ENCODE assay signal across 9 cellular contexts in the genomic region with DNA sequence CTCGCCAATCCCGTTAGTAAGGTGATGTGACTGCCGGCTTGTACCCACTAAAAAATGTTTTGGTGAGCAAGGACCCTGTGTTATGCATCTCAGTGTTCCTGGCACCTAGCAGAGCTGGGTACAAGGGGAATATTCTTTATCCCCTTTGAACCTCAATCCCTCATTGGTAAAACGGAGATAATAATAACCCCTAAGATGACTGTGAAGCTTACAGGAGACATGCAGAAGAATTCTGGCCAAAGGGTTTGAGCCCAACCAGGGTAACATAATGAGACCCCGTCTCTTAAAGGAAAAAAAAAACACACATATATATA. TPM values are rescaled to one million over a fixed set of nuclear protein-coding genes. Genes with fewer than 3 reads are reported as not detected.
DNase-seq lines count a peak whose midpoint lies in the region; ATAC-seq and TF ChIP-seq lines count a peak whose summit lies in the region.
"Had no signal": no experiment of that assay in that cellular context is flagged by ENCODE, and none has a peak within 500 bp of the region (broad histone marks: within the 10 kb centered on the region; RNA-seq: fewer than 3 reads in every experiment).

No MANE protein-coding gene starts in this region.

- no peaks in the 10 kb centered on the region for H3K9me2 ChIP-seq in DOHH2 (replicated peaks; ENCODE audit: control insufficient read depth, low read length)

- H3K27ac ChIP-seq in DOHH2 (ENCODE audit: low read depth, low read length) (peak overlapping the region; percentile 100), esophagus (ENCODE audit: low read depth in 2 of 2, low read length in 1 of 2) (peak overlapping the region in 1 of 2 donors; percentile 73), trophoblast cell (ENCODE audit: low read depth, low read length) (no peak overlapping the region)

- H3K79me2 ChIP-seq in DOHH2 (ENCODE audit: control insufficient read depth, low read length) (peaks cover 73% of the 10 kb centered on the region), trophoblast cell (ENCODE audit: control insufficient read depth, insufficient read depth, low read length, poor library complexity) (peaks cover 16% of the 10 kb centered on the region)

- peak overlapping the region; percentile 7 for H4K8ac ChIP-seq in trophoblast cell (ENCODE audit: low read depth, low read length)

- peak overlapping the region; percentile 70 for H4K12ac ChIP-seq in trophoblast cell (ENCODE audit: low read depth, low read length)

- no peak overlapping the region for H3K9ac ChIP-seq in trophoblast cell (ENCODE audit: low read length)

- H3K23ac ChIP-seq in trophoblast cell (ENCODE audit: low read length), result no peak overlapping the region

- H2BK5ac ChIP-seq in trophoblast cell (ENCODE audit: low read depth, low read length, poor library complexity), result no peak overlapping the region

- no peak overlapping the region for H2AK5ac ChIP-seq in trophoblast cell (ENCODE audit: low read length)

- H3K4me1 ChIP-seq in DOHH2 (ENCODE audit: control insufficient read depth, low read length), result peaks cover 68% of the 10 kb centered on the region
- H3K4me1 ChIP-seq in esophagus (ENCODE audit: control insufficient read depth in 2 of 2, insufficient read depth in 2 of 2, low read length in 1 of 2), result peaks cover 3 to 20% of the 10 kb centered on the region in 2 donors
- H3K4me1 ChIP-seq in trophoblast cell (ENCODE audit: control insufficient read depth in 1 of 2, insufficient read depth in 2 of 2, low read length in 2 of 2), result peaks cover 14 to 32% of the 10 kb centered on the region in 2 experiments

- H3K14ac ChIP-seq in trophoblast cell (ENCODE audit: low read length), result no peak overlapping the region

- no peak for TF ChIP-seq CTCF in DOHH2 (IDR thresholded peaks at IDR 0.05; ENCODE audit: low read depth, low read length, poor library complexity, severe bottlenecking)

- peaks cover 36% of the 10 kb centered on the region for H4K20me1 ChIP-seq in DOHH2 (ENCODE audit: control insufficient read depth, insufficient read depth, low read depth, low read length)

- peaks cover 8% of the 10 kb centered on the region for H3K79me1 ChIP-seq in trophoblast cell (ENCODE audit: low read length)

- peaks cover 49% of the 10 kb centered on the region for H3F3A ChIP-seq in DOHH2 (ENCODE audit: control insufficient read depth, insufficient read depth)

- H2BK120ac ChIP-seq in trophoblast cell (ENCODE audit: insufficient read depth, low read length, poor library complexity), result no peak overlapping the region

- DNase-seq in RKO (ENCODE audit: low spot score), result peak; percentile 11
- DNase-seq in trophoblast cell, result no peak
- DNase-seq in NCI-H2029 (lab: John Stamatoyannopoulos, UW), result no peak
- no peak for DNase-seq in amniotic stem cell (lab: John Stamatoyannopoulos, UW)
- DNase-seq: activated CD4-positive, CD25-positive, alpha-beta regulatory T cell had no signal

- peak overlapping the region; percentile 74 for H3K18ac ChIP-seq in trophoblast cell (ENCODE audit: low read length)

- peaks cover 60% of the 10 kb centered on the region for H3K36me3 ChIP-seq in DOHH2 (ENCODE audit: control insufficient read depth, low read length)
- no peaks in the 10 kb centered on the region for H3K36me3 ChIP-seq in esophagus (ENCODE audit: control insufficient read depth in 2 of 2, insufficient read depth in 2 of 2, low read length in 1 of 2)
- H3K36me3 ChIP-seq in trophoblast cell (ENCODE audit: control insufficient read depth in 1 of 2, insufficient read depth in 2 of 2, low read length in 2 of 2), result no peaks in the 10 kb centered on the region

- H4K91ac ChIP-seq in trophoblast cell (ENCODE audit: low read depth, low read length), result no peak overlapping the region

- H3K4me3 ChIP-seq in DOHH2 (ENCODE audit: low read length), result peak overlapping the region; percentile 88
- H3K4me3 ChIP-seq in esophagus (ENCODE audit: low read depth in 1 of 2, low read length in 2 of 2), result peak overlapping the region; percentile 40 to 76
- H3K4me3 ChIP-seq in trophoblast cell (ENCODE audit: low read depth, low read length), result peak overlapping the region; percentile 55

- H3K9me3 ChIP-seq in DOHH2 (ENCODE audit: control insufficient read depth, insufficient read depth, low read length), result no peaks in the 10 kb centered on the region
- no peaks in the 10 kb centered on the region for H3K9me3 ChIP-seq in esophagus (ENCODE audit: control insufficient read depth in 2 of 2, insufficient read depth in 1 of 2, low read depth in 1 of 2, low read length in 1 of 2)
- H3K9me3 ChIP-seq in trophoblast cell (ENCODE audit: insufficient read depth, low read depth, low read length), result no peaks in the 10 kb centered on the region

- H3K27me3 ChIP-seq in DOHH2 (ENCODE audit: control insufficient read depth, low read length) (no peaks in the 10 kb centered on the region; the same call in 1 of the 2 replicates), esophagus (ENCODE audit: control insufficient read depth in 1 of 2, insufficient read depth in 2 of 2, low read length in 2 of 2) (no peaks in the 10 kb centered on the region), trophoblast cell (ENCODE audit: insufficient read depth, low read length) (no peaks in the 10 kb centered on the region)

- ATAC-seq in HG03095 (IDR thresholded peaks at IDR 0.05; ENCODE audit: unreplicated experiment), result no peak
- no peak for ATAC-seq in GM18517 (IDR thresholded peaks at IDR 0.05; ENCODE audit: unreplicated experiment)

- 5 to 9% methylated on average over 5 of the region's 5 CpGs for WGBS in esophagus, 2 donors
- WGBS in trophoblast cell (ENCODE audit: extremely low coverage, insufficient coverage, insufficient read length), result no CpG with 5 or more reads among the region's 5 CpGs

- H3K4ac ChIP-seq in trophoblast cell (ENCODE audit: low read depth, low read length), result peak overlapping the region; percentile 93

- H3K4me2 ChIP-seq in DOHH2 (ENCODE audit: low read length) (peak overlapping the region; percentile 100), trophoblast cell (ENCODE audit: low read length) (peak overlapping the region; percentile 72)

- no peak overlapping the region for H2BK12ac ChIP-seq in trophoblast cell (ENCODE audit: low read length)

- no peak overlapping the region for H2AFZ ChIP-seq in trophoblast cell (ENCODE audit: insufficient read depth, low read length, poor library complexity)

RNA-seq across cellular contexts. Expression of gene GGA2, which starts 0.9 kb away (rescaled TPM):
- polyA plus RNA-seq in esophagus, result 10 to 100 TPM; 12.6 to 15.9 TPM
- polyA plus RNA-seq in trophoblast cell (2013), result 29.3 and 31.7 TPM in 2 replicates

RNA-seq across cellular contexts. Expression of gene EARS2, which starts 47.8 kb away (rescaled TPM):
- 10 to 100 TPM; 12.1 to 12.8 TPM for polyA plus RNA-seq in esophagus
- polyA plus RNA-seq in trophoblast cell (2013), result 8.0 and 9.3 TPM in 2 replicates

RNA-seq across cellular contexts. Expression of gene UBFD1, which starts 48.1 kb away (rescaled TPM):
- polyA plus RNA-seq in esophagus, result 1 to 10 TPM; 3.8 to 7.5 TPM
- polyA plus RNA-seq in trophoblast cell (2013), result 42.7 and 45.0 TPM in 2 replicates

RNA-seq across cellular contexts. Expression of gene COG7, which starts 56.4 kb away (rescaled TPM):
- 10 to 100 TPM; 14.2 to 21.2 TPM for polyA plus RNA-seq in esophagus
- 9.1 and 9.6 TPM in 2 replicates for polyA plus RNA-seq in trophoblast cell (2013)
